11 cellular contexts compared by ENCODE assay signal in the genomic region with DNA sequence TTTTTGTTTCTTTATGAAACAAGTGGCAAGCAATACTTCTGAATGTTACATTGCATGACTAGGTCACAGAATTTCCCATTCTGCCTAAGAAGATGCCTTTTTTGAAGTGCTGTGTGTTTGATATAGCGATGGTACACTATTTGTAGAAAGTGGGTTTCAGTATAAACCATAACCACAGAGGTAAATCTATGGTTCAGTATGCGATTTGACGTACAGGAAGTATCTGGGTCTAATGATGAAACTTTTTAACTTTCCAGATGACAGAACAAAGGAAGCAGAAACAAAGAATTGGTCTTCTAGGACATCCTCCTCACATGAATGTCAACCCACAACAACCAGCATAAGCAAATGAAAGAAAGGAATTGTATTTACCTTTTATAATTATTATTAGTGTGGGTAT.
DNase-seq lines count a peak whose midpoint lies in the region; ATAC-seq lines count a peak whose summit lies in the region.
"Had no signal": no experiment of that assay in that cellular context is flagged by ENCODE, and none has a peak within 500 bp of the region (broad histone marks: within the 10 kb centered on the region; RNA-seq: fewer than 3 reads in every experiment).

No MANE protein-coding gene starts in this region.

- peaks cover 93% of the 10 kb centered on the region for H3K4me1 Mint-ChIP-seq in activated T-cell treated with anti-CD3 and anti-CD28 coated beads, Interleukin-2, amount 50 U/mL, for 4 hours (ENCODE audit: low read depth)

- H3K9me3 Mint-ChIP-seq in activated T-cell treated with anti-CD3 and anti-CD28 coated beads, Interleukin-2, amount 50 U/mL, for 4 hours = no peaks in the 10 kb centered on the region
- H3K9me3 Mint-ChIP-seq: neural crest cell had no signal

- peak overlapping the region; percentile 51 for H3K4me3 Mint-ChIP-seq in activated T-cell treated with anti-CD3 and anti-CD28 coated beads, Interleukin-2, amount 50 U/mL, for 4 hours
- H3K4me3 Mint-ChIP-seq: neural crest cell had no signal

- no peaks in the 10 kb centered on the region for H3K27me3 Mint-ChIP-seq in activated T-cell treated with anti-CD3 and anti-CD28 coated beads, Interleukin-2, amount 50 U/mL, for 4 hours (ENCODE audit: low read depth)

- no peak overlapping the region for H3K4me3 ChIP-seq in Jurkat, Clone E6-1 (ENCODE audit: low read length)

- H3K36me3 Mint-ChIP-seq in activated T-cell treated with anti-CD3 and anti-CD28 coated beads, Interleukin-2, amount 50 U/mL, for 4 hours (ENCODE audit: insufficient read depth) = peaks cover 17% of the 10 kb centered on the region

- DNase-seq in activated T-cell treated with anti-CD3 and anti-CD28 coated beads, Interleukin-2, amount 50 U/mL, for 4 hours = no peak
- no peak for DNase-seq in activated T-cell treated with anti-CD3 and anti-CD28 coated beads for 4 hours
- peak; percentile 80 for DNase-seq in Jurkat, Clone E6-1 (ENCODE audit: low read depth, low spot score)
- DNase-seq in superior temporal gyrus (ENCODE audit: extremely low spot score) = peak; percentile 22
- DNase-seq in AG08396 (ENCODE audit: low spot score) = no peak
- no peak for DNase-seq in GDM1 (lab: John Stamatoyannopoulos, UW)
- DNase-seq in NCI-H2029 (lab: John Stamatoyannopoulos, UW) = no peak
- DNase-seq: H7, NCI-H345 had no signal

- ATAC-seq in activated T-cell treated with anti-CD3 and anti-CD28 coated beads, Interleukin-2, amount 50 U/mL, for 4 hours = peak; percentile 67 to 69
- ATAC-seq in HG02678 (IDR thresholded peaks at IDR 0.05; ENCODE audit: unreplicated experiment) = peak; percentile 74

Comparison
In these comparisons a context has a peak if more than half of its experiments do, and no peak if none do; other contexts are left out.
1. DNase-seq: peak in Jurkat, Clone E6-1 (single experiment) and superior temporal gyrus (single experiment); none in activated T-cell treated with anti-CD3 and anti-CD28 coated beads, Interleukin-2, amount 50 U/mL, for 4 hours (single experiment), activated T-cell treated with anti-CD3 and anti-CD28 coated beads for 4 hours (single experiment), AG08396 (single experiment), GDM1 (single experiment) and NCI-H2029 (single experiment).